Comparison of ENCODE assay signal across 18 cellular contexts in the genomic region with DNA sequence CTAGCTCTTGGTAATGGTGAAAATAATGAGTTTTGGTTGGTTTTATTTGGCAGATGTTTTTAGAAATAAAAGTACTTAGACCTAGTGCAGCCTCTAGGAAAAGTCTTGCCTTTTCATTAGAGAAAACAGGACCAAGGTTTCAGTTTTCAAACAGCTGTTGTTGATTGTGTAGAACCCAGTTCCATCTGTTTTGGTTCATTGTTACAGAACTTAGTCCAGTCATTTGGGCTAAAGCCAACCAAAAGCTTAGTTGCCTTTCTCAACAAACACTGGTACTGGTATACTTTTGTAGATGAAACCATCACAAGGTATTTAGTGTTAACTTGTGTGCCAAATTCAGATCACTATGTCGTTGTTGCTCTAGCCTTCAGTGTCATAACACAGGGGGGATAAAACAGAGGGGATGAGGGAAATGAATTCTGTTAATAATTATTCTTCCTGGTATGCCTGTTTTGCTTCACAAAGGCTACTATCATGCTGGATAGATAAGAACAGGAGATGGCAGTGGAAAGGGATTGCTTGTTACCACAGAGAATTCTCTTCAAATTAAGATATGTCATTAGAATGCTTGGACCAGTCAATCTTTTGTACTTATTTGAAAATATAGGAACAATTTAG. TPM values are rescaled to one million over a fixed set of nuclear protein-coding genes. Genes with fewer than 3 reads are reported as not detected.
DNase-seq lines count a peak whose midpoint lies in the region; ATAC-seq and TF ChIP-seq lines count a peak whose summit lies in the region.
"Had no signal": no experiment of that assay in that cellular context is flagged by ENCODE, and none has a peak within 500 bp of the region (broad histone marks: within the 10 kb centered on the region; RNA-seq: fewer than 3 reads in every experiment).

No MANE protein-coding gene starts in this region.

- H3K9me3 ChIP-seq in GM23248 (ENCODE audit: low read depth) (no peaks in the 10 kb centered on the region), upper lobe of left lung (no peaks in the 10 kb centered on the region)
- H3K9me3 ChIP-seq: gastrocnemius medialis, vagina had no signal

- WGBS in GM23248 (ENCODE audit: low coverage in 1 of 2, low lambda C conversion rate in 2 of 2, missing lambda C conversion rate in 2 of 2), 2 experiments, result 46 to 68% methylated on average over 1 of the region's 1 CpG
- WGBS in upper lobe of left lung, 2 donors, result 75 to 100% methylated on average over 1 of the region's 1 CpG

- ATAC-seq in upper lobe of left lung (ENCODE audit: low FRiP score in 2 of 2) (no peak), GM18517 (IDR thresholded peaks at IDR 0.05; ENCODE audit: unreplicated experiment) (no peak)
- ATAC-seq: gastrocnemius medialis, GM12878 had no signal

- H3K4me2 ChIP-seq in GM23248 (ENCODE audit: unreplicated experiment), result no peak overlapping the region

- H3K27me3 ChIP-seq in GM23248 (replicated peaks; ENCODE audit: insufficient read depth) (no peaks in the 10 kb centered on the region), upper lobe of left lung (no peaks in the 10 kb centered on the region)
- H3K27me3 ChIP-seq: dorsolateral prefrontal cortex, gastrocnemius medialis, vagina had no signal

- TF ChIP-seq EP300 in upper lobe of left lung (IDR thresholded peaks at IDR 0.05), result no peak

- H2AFZ ChIP-seq in GM23248, result no peak overlapping the region

- H3K9ac ChIP-seq in GM23248, result no peak overlapping the region

- no peaks in the 10 kb centered on the region for H3F3A ChIP-seq in GM23248 (ENCODE audit: insufficient read depth)

- H3K79me2 ChIP-seq in GM23248 (ENCODE audit: insufficient read depth), result no peaks in the 10 kb centered on the region

- no peaks in the 10 kb centered on the region for H4K20me1 ChIP-seq in GM23248 (ENCODE audit: insufficient read depth)

- peaks cover 60% of the 10 kb centered on the region for H3K36me3 ChIP-seq in GM23248 (ENCODE audit: low read depth)
- H3K36me3 ChIP-seq in upper lobe of left lung, result peaks cover 0 to 50% (median 8%) of the 10 kb centered on the region in 4 donors

- DNase-seq in GM23248 (peak; percentile 64), NCI-H82 treated with DMSO at 0.1 percent for 48 hours (lab: John Stamatoyannopoulos, UW; ENCODE audit: unreplicated experiment) (peak; percentile 64), fibroblast of the aortic adventitia (ENCODE audit: low read depth) (peak; percentile 87), renal cortical epithelial cell (ENCODE audit: low read depth) (peak; percentile 38), medulla oblongata (ENCODE audit: extremely low spot score) (no peak), upper lobe of left lung (no peak)
- DNase-seq: CD4-positive, alpha-beta memory T cell; dorsolateral prefrontal cortex; gastrocnemius medialis; H7; mesendoderm; MV-4-11; nucleus accumbens; stimulated activated naive CD4-positive, alpha-beta T cell had no signal

- H3K27ac ChIP-seq in GM23248 (no peak overlapping the region), upper lobe of left lung (no peak overlapping the region)
- H3K27ac ChIP-seq: dorsolateral prefrontal cortex, gastrocnemius medialis, vagina had no signal

- H3K4me1 ChIP-seq in GM23248 (ENCODE audit: insufficient read depth) (no peaks in the 10 kb centered on the region), upper lobe of left lung (peaks cover 0 to 3% (median 0%) of the 10 kb centered on the region in 4 donors)
- H3K4me1 ChIP-seq: gastrocnemius medialis, vagina had no signal

- no peak for TF ChIP-seq POLR2A in upper lobe of left lung (IDR thresholded peaks at IDR 0.05)

- TF ChIP-seq CTCF in fibroblast of the aortic adventitia (IDR thresholded peaks at IDR 0.05; ENCODE audit: insufficient read depth, low read length), result no peak
- TF ChIP-seq CTCF in upper lobe of left lung (IDR thresholded peaks at IDR 0.05), result no peak

- no peaks in the 10 kb centered on the region for H3K9me2 ChIP-seq in GM23248 (ENCODE audit: insufficient read depth)

- in situ Hi-C loops in GM23248 (cut with MboI), result no loop called here

- H3K4me3 ChIP-seq in GM23248 (no peak overlapping the region), fibroblast of the aortic adventitia (ENCODE audit: low read depth, low read length) (no peak overlapping the region), upper lobe of left lung (no peak overlapping the region)
- H3K4me3 ChIP-seq: dorsolateral prefrontal cortex, gastrocnemius medialis, GM12878, skin epidermis, vagina had no signal

RNA-seq across cellular contexts. Expression of gene APH1B, which starts 12.6 kb away (rescaled TPM):
- total RNA-seq in GM23248 (2014; rRNA removed; shearing (Covaris generic)), result 15.8 and 18.6 TPM in 2 replicates
- polyA plus RNA-seq in GM23248 (2016; fragmentation: Nextera tagmentation; extraction: Ambion mirVana), result 40.5 and 43.2 TPM in 2 replicates
- total RNA-seq in fibroblast of the aortic adventitia (ENCODE audit: low replicate concordance) (7.8 and 22.3 TPM in 2 replicates), renal cortical epithelial cell (10.1 and 12.6 TPM in 2 replicates), upper lobe of left lung (10 to 100 TPM in 4 of 6 donors, 1 to 10 TPM in 2; 4.9 to 28.9 (median 12.4) TPM)

Comparison
In these comparisons a context has a peak if more than half of its experiments do, and no peak if none do; other contexts are left out.
1. DNase-seq: peak in GM23248 (single experiment), NCI-H82 treated with DMSO at 0.1 percent for 48 hours (single experiment), fibroblast of the aortic adventitia (single experiment) and renal cortical epithelial cell (single experiment); none in medulla oblongata (single experiment) and upper lobe of left lung (0 of 2).